Comparison of ENCODE assay signal across 4 cellular contexts in genomic region chr11:119017377-119017776, GRCh38. TPM values are rescaled to one million over a fixed set of nuclear protein-coding genes. Genes with fewer than 3 reads are reported as not detected.
DNase-seq lines count a peak whose midpoint lies in the region; ATAC-seq and TF ChIP-seq lines count a peak whose summit lies in the region.
"Not testable (repeated sequence)": the region's sequence is repeated elsewhere in the genome, so short reads cannot be mapped to it uniquely, and the experiment has no call there.

No MANE protein-coding gene starts in this region.

- H3K36me3 ChIP-seq in GM06990 (ENCODE audit: control insufficient read depth, insufficient read depth, low read length) (peaks cover 20% of the 10 kb centered on the region), psoas muscle (ENCODE audit: insufficient read depth in 1 of 2, low read depth in 1 of 2) (peaks cover 5 to 69% of the 10 kb centered on the region in 2 donors)

- intact Hi-C loops in psoas muscle (cut with DNase I), result loop anchor here in 1 of 2 donors (5.0 to 10.0 kb wide), 2 partner anchors 90 to 113 kb away; partner anchors contain the start of gene BCL9L

- not testable (repeated sequence) for H3K27me3 ChIP-seq in GM06990 (replicated peaks; ENCODE audit: control insufficient read depth, insufficient read depth, low read length); psoas muscle (ENCODE audit: insufficient read depth in 3 of 3, low read length in 2 of 3)

- not testable (repeated sequence) for TF ChIP-seq CTCF in GM06990 (IDR thresholded peaks at IDR 0.05; ENCODE audit: insufficient read depth, low read length, poor library complexity, severe bottlenecking); glutamatergic neuron (IDR thresholded peaks at IDR 0.05; ENCODE audit: partially characterized antibody, unreplicated experiment); psoas muscle (IDR thresholded peaks at IDR 0.05)

- ATAC-seq in activated T-cell treated with anti-CD3 and anti-CD28 coated beads, Interleukin-2, amount 50 U/mL, for 72 hours (replicated peaks in 1 of 2); psoas muscle: not testable (repeated sequence)

- H3K4me3 Mint-ChIP-seq in activated T-cell treated with anti-CD3 and anti-CD28 coated beads, Interleukin-2, amount 50 U/mL, for 72 hours, result peak overlapping the region; percentile 96 to 98
- H3K4me3 Mint-ChIP-seq in glutamatergic neuron (ENCODE audit: unreplicated experiment), result peak overlapping the region; percentile 99

- H3K4me1 Mint-ChIP-seq in activated T-cell treated with anti-CD3 and anti-CD28 coated beads, Interleukin-2, amount 50 U/mL, for 72 hours (ENCODE audit: low read depth), result peaks cover 56% of the 10 kb centered on the region
- not testable (repeated sequence) for H3K4me1 Mint-ChIP-seq in glutamatergic neuron (ENCODE audit: low read depth, unreplicated experiment)

- H3K27ac ChIP-seq in psoas muscle, result peak overlapping the region; percentile 94

- H3K36me3 Mint-ChIP-seq in activated T-cell treated with anti-CD3 and anti-CD28 coated beads, Interleukin-2, amount 50 U/mL, for 72 hours (ENCODE audit: insufficient read depth in 2 of 2), result peaks cover 26 to 46% of the 10 kb centered on the region in 2 donors
- not testable (repeated sequence) for H3K36me3 Mint-ChIP-seq in glutamatergic neuron (ENCODE audit: unreplicated experiment)

- H3K4me3 ChIP-seq in GM06990 (replicated peaks; ENCODE audit: low read depth, low read length) (peak overlapping the region; percentile 86), psoas muscle (peak overlapping the region; percentile 88)

- WGBS in psoas muscle, 3 donors, result 2 to 3% (median 2%) methylated on average over 10 of the region's 10 CpGs

- H3K9me3 ChIP-seq in psoas muscle, result not testable (repeated sequence)

- not testable (repeated sequence) for H3K27me3 Mint-ChIP-seq in activated T-cell treated with anti-CD3 and anti-CD28 coated beads, Interleukin-2, amount 50 U/mL, for 72 hours (ENCODE audit: low read depth); glutamatergic neuron (ENCODE audit: unreplicated experiment)

- peaks cover 42% of the 10 kb centered on the region for H3K4me1 ChIP-seq in psoas muscle

- not testable (repeated sequence) for H3K9me3 Mint-ChIP-seq in activated T-cell treated with anti-CD3 and anti-CD28 coated beads, Interleukin-2, amount 50 U/mL, for 72 hours; glutamatergic neuron (ENCODE audit: unreplicated experiment)

- peak overlapping the region; percentile 99 for H3K27ac Mint-ChIP-seq in activated T-cell treated with anti-CD3 and anti-CD28 coated beads, Interleukin-2, amount 50 U/mL, for 72 hours
- H3K27ac Mint-ChIP-seq in glutamatergic neuron (ENCODE audit: unreplicated experiment), result peak overlapping the region; percentile 91

- not testable (repeated sequence) for DNase-seq in GM06990 (ENCODE audit: extremely low read depth, insufficient read length); activated T-cell treated with anti-CD3 and anti-CD28 coated beads, Interleukin-2, amount 50 U/mL, for 72 hours; glutamatergic neuron; psoas muscle

RNA-seq across cellular contexts. Expression of gene RPS25, which starts 0.8 kb away (rescaled TPM):
- 1,000 to 10,000 TPM; 1,893 to 1,917 TPM for total RNA-seq in activated T-cell treated with anti-CD3 and anti-CD28 coated beads, Interleukin-2, amount 50 U/mL, for 72 hours
- total RNA-seq in glutamatergic neuron (ENCODE audit: unreplicated experiment) (673 TPM), psoas muscle (1,000 to 10,000 TPM; 1,024 to 1,264 (median 1,219) TPM)
- 1,000 to 10,000 TPM; 1,713 to 2,514 (median 2,031) TPM for polyA plus RNA-seq in psoas muscle

RNA-seq across cellular contexts. Expression of gene TRAPPC4, which starts 1.2 kb away (rescaled TPM):
- 10 to 100 TPM; 59.3 to 70.0 TPM for total RNA-seq in activated T-cell treated with anti-CD3 and anti-CD28 coated beads, Interleukin-2, amount 50 U/mL, for 72 hours
- total RNA-seq in glutamatergic neuron (ENCODE audit: unreplicated experiment) (85.1 TPM), psoas muscle (10 to 100 TPM; 46.1 to 61.5 (median 56.8) TPM)
- polyA plus RNA-seq in psoas muscle, result 10 to 100 TPM; 39.0 to 99.5 (median 52.8) TPM

RNA-seq across cellular contexts. Expression of gene SLC37A4, which starts 13.3 kb away (rescaled TPM):
- 10 to 100 TPM; 35.8 to 41.4 TPM for total RNA-seq in activated T-cell treated with anti-CD3 and anti-CD28 coated beads, Interleukin-2, amount 50 U/mL, for 72 hours
- total RNA-seq in glutamatergic neuron (ENCODE audit: unreplicated experiment), result 21.2 TPM
- 10 to 100 TPM; 17.0 to 26.9 (median 20.5) TPM for total RNA-seq in psoas muscle
- polyA plus RNA-seq in psoas muscle, result 10 to 100 TPM; 10.6 to 34.3 (median 25.9) TPM

RNA-seq across cellular contexts. Expression of gene CENATAC, which starts 19.4 kb away (rescaled TPM):
- total RNA-seq in activated T-cell treated with anti-CD3 and anti-CD28 coated beads, Interleukin-2, amount 50 U/mL, for 72 hours, result 10 to 100 TPM; 40.1 to 44.5 TPM
- 72.3 TPM for total RNA-seq in glutamatergic neuron (ENCODE audit: unreplicated experiment)
- 10 to 100 TPM in 3 of 4 donors, 1 to 10 TPM in 1; 5.4 to 18.9 (median 10.9) TPM for total RNA-seq in psoas muscle
- 10 to 100 TPM in 2 of 3 donors, 1 to 10 TPM in 1; 9.4 to 23.5 (median 10.1) TPM for polyA plus RNA-seq in psoas muscle

RNA-seq across cellular contexts. Expression of gene HYOU1, which starts 39.6 kb away (rescaled TPM):
- total RNA-seq in activated T-cell treated with anti-CD3 and anti-CD28 coated beads, Interleukin-2, amount 50 U/mL, for 72 hours, result 100 to 1,000 TPM; 199 to 232 TPM
- 193 TPM for total RNA-seq in glutamatergic neuron (ENCODE audit: unreplicated experiment)
- 10 to 100 TPM; 24.1 to 40.1 (median 33.2) TPM for total RNA-seq in psoas muscle
- polyA plus RNA-seq in psoas muscle, result 10 to 100 TPM; 21.2 to 46.2 (median 30.0) TPM
